8 cellular contexts compared by ENCODE assay signal in genomic region chr10:59709472-59710125, GRCh38. TPM values are rescaled to one million over a fixed set of nuclear protein-coding genes. Genes with fewer than 3 reads are reported as not detected.
DNase-seq lines count a peak whose midpoint lies in the region; ATAC-seq and TF ChIP-seq lines count a peak whose summit lies in the region.

Gene SLC16A9 (minus strand): TSS chr10:59709850. CDS start chr10:59684291, 25,559 bp downstream.

- H3K27ac ChIP-seq in C4-2B: peak within 1 kb of the TSS; percentile 66
- peak within 1 kb of the TSS in 9 of 12 donors; percentile 36 to 82 (median 62) for H3K27ac ChIP-seq in heart left ventricle

- peaks cover 46% of the 10 kb centered on the region for H3K27me3 Mint-ChIP-seq in activated naive CD4-positive, alpha-beta T cell treated with anti-CD3 and anti-CD28 coated beads, Interleukin-2, amount 50 U/mL, for 24 hours

- no peaks in the 10 kb centered on the region for H3K9me3 Mint-ChIP-seq in activated naive CD4-positive, alpha-beta T cell treated with anti-CD3 and anti-CD28 coated beads, Interleukin-2, amount 50 U/mL, for 24 hours

- intact Hi-C loops in heart left ventricle (cut with DNase I): loop anchor here in 1 of 10 donors (5.0 kb wide), 1 partner anchor 98 kb away; no protein-coding TSS in a partner anchor
- intact Hi-C loops in posterior cingulate gyrus (cut with DNase I): no loop called here

- H3K27ac Mint-ChIP-seq in activated naive CD4-positive, alpha-beta T cell treated with anti-CD3 and anti-CD28 coated beads, Interleukin-2, amount 50 U/mL, for 24 hours: no peak within 1 kb of the TSS

- peaks cover 0 to 13% (median 3%) of the 10 kb centered on the region in 12 donors for H3K4me1 ChIP-seq in heart left ventricle

- peak; percentile 95 for ATAC-seq in GM18907 (IDR thresholded peaks at IDR 0.05; ENCODE audit: unreplicated experiment)
- ATAC-seq in HG03060 (IDR thresholded peaks at IDR 0.05; ENCODE audit: low read depth, unreplicated experiment): peak; percentile 55
- peak; percentile 81 to 95 (median 94) for ATAC-seq in heart left ventricle

- H3K27me3 ChIP-seq in heart left ventricle: peaks cover 0 to 17% (median 0%) of the 10 kb centered on the region in 9 donors

- peak within 1 kb of the TSS; percentile 26 to 86 (median 67) for H3K4me3 ChIP-seq in heart left ventricle

- no peaks in the 10 kb centered on the region for H3K36me3 Mint-ChIP-seq in activated naive CD4-positive, alpha-beta T cell treated with anti-CD3 and anti-CD28 coated beads, Interleukin-2, amount 50 U/mL, for 24 hours

- peaks cover 4% of the 10 kb centered on the region for H3K4me1 Mint-ChIP-seq in activated naive CD4-positive, alpha-beta T cell treated with anti-CD3 and anti-CD28 coated beads, Interleukin-2, amount 50 U/mL, for 24 hours

- DNase-seq in NCI-H446 treated with DMSO at 0.1 percent for 48 hours (lab: John Stamatoyannopoulos, UW): peak; percentile 56
- peak; percentile 54 to 63 (median 62) for DNase-seq in heart left ventricle
- DNase-seq in posterior cingulate gyrus: peak; percentile 38 to 89 (median 60)
- DNase-seq in activated gamma-delta T cell treated with Interleukin-2 at 50 U/mL for 16 hours: no peak

- no peaks in the 10 kb centered on the region for H3K36me3 ChIP-seq in heart left ventricle

- no peak for TF ChIP-seq POLR2A in heart left ventricle (IDR thresholded peaks at IDR 0.05)

- no peaks in the 10 kb centered on the region for H3K9me3 ChIP-seq in heart left ventricle

- WGBS in heart left ventricle, 4 donors: 0 to 1% (median 1%) methylated on average over 21 to 66 of the region's 66 CpGs

- H3K4me3 Mint-ChIP-seq in activated naive CD4-positive, alpha-beta T cell treated with anti-CD3 and anti-CD28 coated beads, Interleukin-2, amount 50 U/mL, for 24 hours: peak within 1 kb of the TSS; percentile 66

- TF ChIP-seq CTCF in C4-2B (conservative IDR thresholded peaks at IDR 0.05): peak; percentile 70
- TF ChIP-seq CTCF in heart left ventricle (IDR thresholded peaks at IDR 0.05): peak in 9 of 12 donors; percentile 12 to 60 (median 30)

RNA-seq across cellular contexts. Expression of gene SLC16A9, which starts in this region (rescaled TPM):
- 1 to 10 TPM in 4 of 9 donors, under 1 TPM in 5; 0.23 to 3.0 (median 0.83) TPM for total RNA-seq in heart left ventricle
- polyA plus RNA-seq in heart left ventricle: under 1 TPM; 0.07 to 0.34 TPM
